In genomic region chr3:187931770-187932278, GRCh38 we compare ENCODE assay signal across 16 cellular contexts.
DNase-seq lines count a peak whose midpoint lies in the region; ATAC-seq and TF ChIP-seq lines count a peak whose summit lies in the region.
"Had no signal": no experiment of that assay in that cellular context is flagged by ENCODE, and none has a peak within 500 bp of the region (broad histone marks: within the 10 kb centered on the region; RNA-seq: fewer than 3 reads in every experiment).

No MANE protein-coding gene starts in this region.

- H3K27ac ChIP-seq in Karpas-422 (ENCODE audit: low read length), result peak overlapping the region; percentile 97
- H3K27ac ChIP-seq in OCI-LY7 (ENCODE audit: low read depth, low read length, poor library complexity, severe bottlenecking), result peak overlapping the region; percentile 99
- H3K27ac ChIP-seq in heart right ventricle, result no peak overlapping the region
- H3K27ac ChIP-seq: A549, C4-2B had no signal

- intact Hi-C loops in OCI-LY7 (cut with micrococcal nuclease; ENCODE audit: unreplicated experiment), result no loop called here
- intact Hi-C loops in heart right ventricle (cut with DNase I), result no loop called here

- DNase-seq in Karpas-422, result peak; percentile 56
- no peak for DNase-seq in OCI-LY7 (ENCODE audit: low spot score)
- DNase-seq in left lobe of liver (ENCODE audit: low spot score), result no peak
- no peak for DNase-seq in amygdala (lab: John Stamatoyannopoulos, UW)
- DNase-seq in heart right ventricle, result no peak
- DNase-seq: BE2C; CD8-positive, alpha-beta T cell; COR-L47; DMS153; DMS79 treated with DMSO at 0.1 percent for 48 hours; GDM1; IMR-90 had no signal

- H3K4me2 ChIP-seq in Karpas-422 (ENCODE audit: low read depth, low read length, poor library complexity, severe bottlenecking) (peak overlapping the region; percentile 68), OCI-LY7 (ENCODE audit: low read length) (peak overlapping the region; percentile 67)
- H3K4me2 ChIP-seq: A549 had no signal

- H3K9me2 ChIP-seq in Karpas-422 (replicated peaks; ENCODE audit: insufficient read depth, low read length), result no peaks in the 10 kb centered on the region
- H3K9me2 ChIP-seq in OCI-LY7 (ENCODE audit: insufficient read depth, low read length), result no peaks in the 10 kb centered on the region

- CTCF ChIA-PET in OCI-LY7 (lab: Charles Lee; ENCODE audit: unreplicated experiment), result no interaction called here

- H2AFZ ChIP-seq in Karpas-422 (ENCODE audit: low read length), result no peak overlapping the region
- H2AFZ ChIP-seq in OCI-LY7 (ENCODE audit: low read length), result no peak overlapping the region

- no peaks in the 10 kb centered on the region for H3K79me2 ChIP-seq in Karpas-422 (ENCODE audit: low read length)
- H3K79me2 ChIP-seq in OCI-LY7 (ENCODE audit: insufficient read depth, low read depth, low read length), result no peaks in the 10 kb centered on the region; the same call in 1 of the 2 replicates

- peak overlapping the region; percentile 68 for H3K9ac ChIP-seq in Karpas-422 (ENCODE audit: low read length)

- no peaks in the 10 kb centered on the region for H3K9me3 ChIP-seq in Karpas-422 (ENCODE audit: low read length)
- H3K9me3 ChIP-seq in OCI-LY7 (ENCODE audit: low read length), result no peaks in the 10 kb centered on the region
- H3K9me3 ChIP-seq in heart right ventricle, result peaks cover 0 to 6% (median 0%) of the 10 kb centered on the region in 11 donors
- H3K9me3 ChIP-seq: BE2C had no signal

- no TSS peak for BruUV-seq in OCI-LY7 (replicated peaks; lab: Mats Ljungman, UMichigan)

- 80 to 92% methylated on average over 4 of the region's 4 CpGs for WGBS in heart right ventricle, 2 donors

- TF ChIP-seq CTCF in OCI-LY7 (conservative IDR thresholded peaks at IDR 0.05; ENCODE audit: low read length) (no peak), heart right ventricle (IDR thresholded peaks at IDR 0.05) (no peak)

- H3K27me3 ChIP-seq in Karpas-422 (ENCODE audit: low read length), result no peaks in the 10 kb centered on the region
- no peaks in the 10 kb centered on the region for H3K27me3 ChIP-seq in heart right ventricle
- H3K27me3 ChIP-seq: BE2C had no signal

- H4K20me1 ChIP-seq in Karpas-422 (ENCODE audit: insufficient read depth, low read depth, low read length) (no peaks in the 10 kb centered on the region), OCI-LY7 (ENCODE audit: insufficient read depth, low read length) (no peaks in the 10 kb centered on the region)

- H3K4me1 ChIP-seq in Karpas-422 (ENCODE audit: low read length) (peaks cover 99% of the 10 kb centered on the region), OCI-LY7 (ENCODE audit: insufficient read depth, low read length, poor library complexity, severe bottlenecking) (peaks cover 100% of the 10 kb centered on the region), heart right ventricle (peaks cover 0 to 24% (median 9%) of the 10 kb centered on the region in 9 donors)
- H3K4me1 ChIP-seq: A549 had no signal

- H3K4me3 ChIP-seq in Karpas-422 (ENCODE audit: low read length) (peak overlapping the region; percentile 46; the same call in 1 of the 2 replicates), OCI-LY7 (ENCODE audit: low read depth, low read length, poor library complexity, severe bottlenecking) (peak overlapping the region; percentile 36), heart right ventricle (no peak overlapping the region)
- H3K4me3 ChIP-seq: A549 had no signal

- POLR2A ChIA-PET in OCI-LY7 (lab: Charles Lee), result interaction anchor here (1.2 to 20.4 kb wide), 4 partner anchors 14 to 185 kb away, joined by 4 to 1356 read pairs (median 304); no protein-coding TSS in a partner anchor

- peak; percentile 69 for ATAC-seq in left lobe of liver
- ATAC-seq in heart right ventricle, result no peak
- ATAC-seq in GM19455 (IDR thresholded peaks at IDR 0.05; ENCODE audit: unreplicated experiment), result no peak
- ATAC-seq: A549; CD8-positive, alpha-beta T cell; HCT116 had no signal

- H3K36me3 ChIP-seq in Karpas-422 (ENCODE audit: insufficient read depth, low read length) (no peaks in the 10 kb centered on the region), OCI-LY7 (ENCODE audit: insufficient read depth, low read length) (no peaks in the 10 kb centered on the region), heart right ventricle (no peaks in the 10 kb centered on the region)
- H3K36me3 ChIP-seq: BE2C had no signal

Comparison
In these comparisons a context has a peak if more than half of its experiments do, and no peak if none do; other contexts are left out.
1. H3K27ac ChIP-seq: peak in Karpas-422 (single experiment) and OCI-LY7 (single experiment); none in heart right ventricle (0 of 10).
2. H3K4me3 ChIP-seq: peak in Karpas-422 (single experiment) and OCI-LY7 (single experiment); none in heart right ventricle (0 of 10).